20 cellular contexts compared by ENCODE assay signal in the genomic region with DNA sequence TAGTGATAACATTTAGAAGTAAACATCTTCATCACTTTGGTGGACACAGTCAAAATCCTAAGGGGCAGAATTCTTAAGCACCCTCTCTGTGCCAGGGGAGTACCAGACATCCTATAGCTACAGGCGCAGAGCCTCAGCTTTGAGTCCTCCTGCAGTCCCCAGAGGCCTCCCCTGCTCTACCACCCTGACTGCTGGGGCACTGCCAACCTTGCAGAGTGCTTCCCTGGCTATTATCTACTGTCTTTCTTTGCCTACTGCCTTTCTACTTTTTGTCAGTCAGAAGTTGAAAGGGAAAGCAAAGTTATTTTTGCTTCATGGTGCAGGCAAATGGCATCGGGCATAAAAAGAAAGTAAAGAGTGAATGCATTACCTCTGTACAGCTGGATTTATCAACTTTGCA.
DNase-seq lines count a peak whose midpoint lies in the region; ATAC-seq, FAIRE-seq and TF ChIP-seq lines count a peak whose summit lies in the region.
"Had no signal": no experiment of that assay in that cellular context is flagged by ENCODE, and none has a peak within 500 bp of the region (broad histone marks: within the 10 kb centered on the region; RNA-seq: fewer than 3 reads in every experiment).

No MANE protein-coding gene starts in this region.

- H3K4me1 ChIP-seq in heart left ventricle, result peaks cover 0 to 14% (median 2%) of the 10 kb centered on the region in 12 donors
- peaks cover 25% of the 10 kb centered on the region for H3K4me1 ChIP-seq in osteoblast (ENCODE audit: insufficient read depth, low read length)
- peaks cover 0 to 25% (median under 1%) of the 10 kb centered on the region in 4 donors for H3K4me1 ChIP-seq in tibial artery

- no peaks in the 10 kb centered on the region for H4K20me1 ChIP-seq in osteoblast (ENCODE audit: insufficient read depth, low read length)

- no peak overlapping the region for H2AFZ ChIP-seq in osteoblast (ENCODE audit: low read length)

- no peak for TF ChIP-seq POLR2A in heart left ventricle (IDR thresholded peaks at IDR 0.05)

- H3K27ac ChIP-seq in heart left ventricle (peak overlapping the region in 1 of 12 donors; percentile 25), osteoblast (ENCODE audit: low read depth, low read length) (peak overlapping the region; percentile 15), tibial artery (no peak overlapping the region)

- POLR2A ChIA-PET in activated CD8-positive, alpha-beta T cell treated with anti-CD3 and anti-CD28 coated beads for 36 hours (lab: Charles Lee), result no interaction called here
- POLR2A ChIA-PET in activated CD8-positive, alpha-beta T cell treated with anti-CD3 and anti-CD28 coated beads, Interleukin-2, amount 10 ng/mL, durations not matched to agents 7 days and 5 days (lab: Charles Lee), result no interaction called here

- H3K27me3 ChIP-seq in heart left ventricle, result no peaks in the 10 kb centered on the region
- H3K27me3 ChIP-seq in osteoblast (ENCODE audit: insufficient read depth, low read length), result no peaks in the 10 kb centered on the region
- no peaks in the 10 kb centered on the region for H3K27me3 ChIP-seq in tibial artery

- H3K27ac Mint-ChIP-seq in activated CD8-positive, alpha-beta T cell treated with anti-CD3 and anti-CD28 coated beads for 36 hours, result peak overlapping the region; percentile 90
- no peak overlapping the region for H3K27ac Mint-ChIP-seq in activated CD8-positive, alpha-beta T cell treated with anti-CD3 and anti-CD28 coated beads, Interleukin-2, amount 10 ng/mL, durations not matched to agents 7 days and 5 days
- H3K27ac Mint-ChIP-seq: CD8-positive, alpha-beta memory T cell had no signal

- DNase-seq in activated CD8-positive, alpha-beta T cell treated with anti-CD3 and anti-CD28 coated beads for 36 hours, result no peak
- DNase-seq in activated CD8-positive, alpha-beta T cell treated with anti-CD3 and anti-CD28 coated beads, Interleukin-2, amount 10 ng/mL, durations not matched to agents 7 days and 5 days, result no peak
- peak; percentile 50 for DNase-seq in M059J (ENCODE audit: low read depth)
- peak; percentile 44 to 68 (median 52) for DNase-seq in heart left ventricle
- no peak for DNase-seq in osteoblast (ENCODE audit: insufficient read length, low spot score, missing footprints)
- no peak for DNase-seq in tibial artery
- DNase-seq in activated naive CD4-positive, alpha-beta T cell treated with anti-CD3 and anti-CD28 coated beads, Interleukin-2, amount 50 U/mL, for 16 hours, result no peak
- no peak for DNase-seq in HTR-8/SVneo (ENCODE audit: insufficient read length, low spot score)
- DNase-seq: C1 segment of cervical spinal cord; CD8-positive, alpha-beta memory T cell; DMS53; KG1; MV-4-11; NCI-H1694 treated with DMSO at 0.1 percent for 48 hours; NCI-H2107; NCI-H446 treated with DMSO at 0.1 percent for 48 hours; NCI-H69 had no signal

- H3K79me2 ChIP-seq in osteoblast (ENCODE audit: insufficient read depth, low read length), result no peaks in the 10 kb centered on the region

- H3K4me3 ChIP-seq in heart left ventricle (peak overlapping the region in 1 of 12 donors; percentile 4), osteoblast (ENCODE audit: insufficient read depth, low read length) (no peak overlapping the region), tibial artery (no peak overlapping the region)

- peak overlapping the region; percentile 17 for H3K4me2 ChIP-seq in osteoblast (ENCODE audit: insufficient read depth, low read length)

- no peak for TF ChIP-seq CTCF in activated CD8-positive, alpha-beta T cell treated with anti-CD3 and anti-CD28 coated beads for 36 hours (IDR thresholded peaks at IDR 0.05)
- TF ChIP-seq CTCF in heart left ventricle (IDR thresholded peaks at IDR 0.05) (peak in 1 of 12 donors; percentile 19), osteoblast (IDR thresholded peaks at IDR 0.05; ENCODE audit: extremely low read depth, low read depth, low read length) (no peak), tibial artery (IDR thresholded peaks at IDR 0.05) (no peak)

- H3K9me3 ChIP-seq in heart left ventricle, result no peaks in the 10 kb centered on the region
- H3K9me3 ChIP-seq in osteoblast (ENCODE audit: low read depth, low read length), result no peaks in the 10 kb centered on the region
- no peaks in the 10 kb centered on the region for H3K9me3 ChIP-seq in tibial artery

- H3K4me1 Mint-ChIP-seq in activated CD8-positive, alpha-beta T cell treated with anti-CD3 and anti-CD28 coated beads for 36 hours (ENCODE audit: low read depth), result peaks cover 48% of the 10 kb centered on the region
- H3K4me1 Mint-ChIP-seq in activated CD8-positive, alpha-beta T cell treated with anti-CD3 and anti-CD28 coated beads, Interleukin-2, amount 10 ng/mL, durations not matched to agents 7 days and 5 days (ENCODE audit: low read depth), result peaks cover 8% of the 10 kb centered on the region

- ATAC-seq in activated CD8-positive, alpha-beta T cell treated with anti-CD3 and anti-CD28 coated beads for 36 hours, result no peak
- ATAC-seq in activated CD8-positive, alpha-beta T cell treated with anti-CD3 and anti-CD28 coated beads, Interleukin-2, amount 10 ng/mL, durations not matched to agents 7 days and 5 days, result no peak
- ATAC-seq in heart left ventricle, result peak; percentile 71 to 92 (median 82)
- ATAC-seq: Panc1 had no signal

- H3K9me3 Mint-ChIP-seq in activated CD8-positive, alpha-beta T cell treated with anti-CD3 and anti-CD28 coated beads for 36 hours, result peaks cover 28% of the 10 kb centered on the region
- H3K9me3 Mint-ChIP-seq in activated CD8-positive, alpha-beta T cell treated with anti-CD3 and anti-CD28 coated beads, Interleukin-2, amount 10 ng/mL, durations not matched to agents 7 days and 5 days (ENCODE audit: insufficient read depth), result peaks cover 12% of the 10 kb centered on the region

- intact Hi-C loops in activated CD8-positive, alpha-beta T cell treated with anti-CD3 and anti-CD28 coated beads for 36 hours (cut with micrococcal nuclease), result no loop called here
- intact Hi-C loops in heart left ventricle (cut with DNase I), result loop anchor here in 1 of 10 donors (10.0 kb wide), 1 partner anchor 144 kb away; no protein-coding TSS in a partner anchor
- intact Hi-C loops in tibial artery (cut with DNase I; ENCODE audit: low total_unique reads), result no loop called here

- 43 to 64% (median 55%) methylated on average over 2 of the region's 2 CpGs for WGBS in heart left ventricle, 4 donors

- peaks cover 0 to 21% (median 14%) of the 10 kb centered on the region in 9 donors for H3K36me3 ChIP-seq in heart left ventricle
- H3K36me3 ChIP-seq in osteoblast (ENCODE audit: insufficient read depth, low read length), result peaks cover 8% of the 10 kb centered on the region
- H3K36me3 ChIP-seq in tibial artery, result peaks cover 0 to 14% (median 10%) of the 10 kb centered on the region in 3 donors

- H3K4me3 Mint-ChIP-seq in activated CD8-positive, alpha-beta T cell treated with anti-CD3 and anti-CD28 coated beads for 36 hours, result no peak overlapping the region
- no peak overlapping the region for H3K4me3 Mint-ChIP-seq in activated CD8-positive, alpha-beta T cell treated with anti-CD3 and anti-CD28 coated beads, Interleukin-2, amount 10 ng/mL, durations not matched to agents 7 days and 5 days
- H3K4me3 Mint-ChIP-seq: CD8-positive, alpha-beta memory T cell had no signal

- H3K27me3 Mint-ChIP-seq in activated CD8-positive, alpha-beta T cell treated with anti-CD3 and anti-CD28 coated beads for 36 hours, result no peaks in the 10 kb centered on the region
- no peaks in the 10 kb centered on the region for H3K27me3 Mint-ChIP-seq in activated CD8-positive, alpha-beta T cell treated with anti-CD3 and anti-CD28 coated beads, Interleukin-2, amount 10 ng/mL, durations not matched to agents 7 days and 5 days (ENCODE audit: low read depth)

- CTCF ChIA-PET in activated CD8-positive, alpha-beta T cell treated with anti-CD3 and anti-CD28 coated beads for 36 hours (lab: Charles Lee), result interaction anchor here (1.0 kb wide), 1 partner anchor 114 kb away, joined by 3 read pairs; no protein-coding TSS in a partner anchor
- CTCF ChIA-PET in activated CD8-positive, alpha-beta T cell treated with anti-CD3 and anti-CD28 coated beads, Interleukin-2, amount 10 ng/mL, durations not matched to agents 7 days and 5 days (lab: Charles Lee), result no interaction called here

- FAIRE-seq in HTR-8/SVneo (lab: Jason Lieb, UNC), result no peak
- FAIRE-seq: GM12892, H1 had no signal

- peaks cover 56% of the 10 kb centered on the region for H3K36me3 Mint-ChIP-seq in activated CD8-positive, alpha-beta T cell treated with anti-CD3 and anti-CD28 coated beads for 36 hours (ENCODE audit: low read depth)
- H3K36me3 Mint-ChIP-seq in activated CD8-positive, alpha-beta T cell treated with anti-CD3 and anti-CD28 coated beads, Interleukin-2, amount 10 ng/mL, durations not matched to agents 7 days and 5 days (ENCODE audit: low read depth), result peaks cover 38% of the 10 kb centered on the region

Comparison
In these comparisons a context has a peak if more than half of its experiments do, and no peak if none do; other contexts are left out.
1. ATAC-seq: peak in heart left ventricle (4 of 4); none in activated CD8-positive, alpha-beta T cell treated with anti-CD3 and anti-CD28 coated beads for 36 hours (single experiment) and activated CD8-positive, alpha-beta T cell treated with anti-CD3 and anti-CD28 coated beads, Interleukin-2, amount 10 ng/mL, durations not matched to agents 7 days and 5 days (single experiment).
2. DNase-seq: peak in M059J (single experiment) and heart left ventricle (5 of 5); none in activated CD8-positive, alpha-beta T cell treated with anti-CD3 and anti-CD28 coated beads for 36 hours (single experiment), activated CD8-positive, alpha-beta T cell treated with anti-CD3 and anti-CD28 coated beads, Interleukin-2, amount 10 ng/mL, durations not matched to agents 7 days and 5 days (single experiment), osteoblast (single experiment), tibial artery (0 of 2), activated naive CD4-positive, alpha-beta T cell treated with anti-CD3 and anti-CD28 coated beads, Interleukin-2, amount 50 U/mL, for 16 hours (single experiment) and HTR-8/SVneo (single experiment).